Comparison of ENCODE assay signal across 12 cellular contexts in the genomic region with DNA sequence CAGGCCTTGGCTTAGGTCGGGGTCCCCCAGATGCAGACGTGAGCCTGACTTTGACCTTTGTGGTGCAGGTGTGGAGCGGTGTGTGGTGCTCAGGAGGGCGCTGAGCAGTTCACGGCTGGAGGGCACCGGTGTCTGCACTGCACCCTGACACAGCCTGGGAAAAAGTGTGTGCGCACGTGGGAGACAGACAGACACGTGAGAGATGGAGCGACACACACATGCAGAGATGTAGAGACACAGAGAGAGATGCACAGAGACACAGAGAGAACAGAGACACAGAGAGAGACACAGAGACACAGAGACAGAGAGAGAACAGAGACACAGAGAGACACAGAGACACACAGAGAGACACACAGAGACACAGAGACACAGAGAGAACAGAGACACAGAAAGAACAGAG. TPM values are rescaled to one million over a fixed set of nuclear protein-coding genes. Genes with fewer than 3 reads are reported as not detected.
A peak's percentile ranks its signal among the peaks of the same experiment; 100 is the strongest.
DNase-seq lines count a peak whose midpoint lies in the region; ATAC-seq and TF ChIP-seq lines count a peak whose summit lies in the region.
"Had no signal": no experiment of that assay in that cellular context is flagged by ENCODE, and none has a peak within 500 bp of the region (broad histone marks: within the 10 kb centered on the region; RNA-seq: fewer than 3 reads in every experiment).

No MANE protein-coding gene starts in this region.

- DNase-seq in IMR-90 (no peak), neural progenitor cell (ENCODE audit: low spot score) (no peak), NCI-H526 (lab: John Stamatoyannopoulos, UW) (no peak), T1000 (lab: John Stamatoyannopoulos, UW) (no peak)
- no peak for DNase-seq in central memory CD8-positive, alpha-beta T cell (ENCODE audit: low spot score in 2 of 2)
- DNase-seq: CD4-positive, CD25-positive, alpha-beta regulatory T cell; DMS53; GF-D8; HCEC 1CT had no signal

- H3K14ac ChIP-seq in IMR-90 (replicated peaks; ENCODE audit: low read depth, low read length) = no peak overlapping the region

- H3K4me1 ChIP-seq in BLaER1 = peaks cover 100% of the 10 kb centered on the region
- peaks cover 7% of the 10 kb centered on the region for H3K4me1 ChIP-seq in IMR-90 (ENCODE audit: control insufficient read depth, insufficient read depth, low read length)
- H3K4me1 ChIP-seq in neural progenitor cell = no peaks in the 10 kb centered on the region

- no peak for TF ChIP-seq RAD21 in IMR-90 (IDR thresholded peaks at IDR 0.05; ENCODE audit: low read length)

- no peaks in the 10 kb centered on the region for H3K79me1 ChIP-seq in IMR-90 (ENCODE audit: low read depth in 1 of 2, low read length in 2 of 2)

- no peak for TF ChIP-seq CTCF in IMR-90 (conservative IDR thresholded peaks at IDR 0.05; ENCODE audit: low read depth, low read length)
- no peak for TF ChIP-seq CTCF in neural progenitor cell (IDR thresholded peaks at IDR 0.05)

- dilution Hi-C loops in IMR-90 (cut with HindIII; ENCODE audit: low sequenced_read_pairs, unreplicated experiment) = no loop called here

- in situ Hi-C loops in IMR-90 (cut with MboI; ENCODE audit: low sequenced_read_pairs) = no loop called here

- H4K8ac ChIP-seq in IMR-90 (ENCODE audit: low read depth in 2 of 2, low read length in 2 of 2) = no peak overlapping the region

- intact Hi-C loops in IMR-90 (cut with micrococcal nuclease) = no loop called here

- no peak overlapping the region for H2BK120ac ChIP-seq in IMR-90 (ENCODE audit: low read depth, low read length)

- H2BK15ac ChIP-seq in IMR-90 (ENCODE audit: low read depth, low read length) = no peak overlapping the region

- H3K4me3 Mint-ChIP-seq in central memory CD8-positive, alpha-beta T cell = no peak overlapping the region
- peak overlapping the region; percentile 30 for H3K4me3 Mint-ChIP-seq in neural progenitor cell
- H3K4me3 Mint-ChIP-seq: CD4-positive, CD25-positive, alpha-beta regulatory T cell; IgD-negative memory B cell had no signal

- CTCF ChIA-PET in IMR-90 (lab: Yijun Ruan, JAX) = no interaction called here

- H3K27ac Mint-ChIP-seq in central memory CD8-positive, alpha-beta T cell (ENCODE audit: low read depth) = peak overlapping the region; percentile 0
- peak overlapping the region; percentile 46 for H3K27ac Mint-ChIP-seq in neural progenitor cell
- H3K27ac Mint-ChIP-seq: CD4-positive, CD25-positive, alpha-beta regulatory T cell; IgD-negative memory B cell had no signal

- ATAC-seq in IMR-90 (ENCODE audit: low read depth) (no peak), GM18907 (IDR thresholded peaks at IDR 0.05; ENCODE audit: unreplicated experiment) (no peak)
- no peak for ATAC-seq in central memory CD8-positive, alpha-beta T cell (replicated peaks; ENCODE audit: extremely low read depth, poor library complexity, severe bottlenecking)

- H3K36me3 ChIP-seq in BLaER1 = no peaks in the 10 kb centered on the region
- no peaks in the 10 kb centered on the region for H3K36me3 ChIP-seq in IMR-90 (ENCODE audit: control insufficient read depth, insufficient read depth, low read length)
- H3K36me3 ChIP-seq in neural progenitor cell = no peaks in the 10 kb centered on the region

- no peaks in the 10 kb centered on the region for H3K9me3 Mint-ChIP-seq in central memory CD8-positive, alpha-beta T cell
- H3K9me3 Mint-ChIP-seq in neural progenitor cell = peaks cover 2% of the 10 kb centered on the region
- H3K9me3 Mint-ChIP-seq: IgD-negative memory B cell had no signal

- H2AK9ac ChIP-seq in IMR-90 (replicated peaks; ENCODE audit: low read depth, low read length, poor library complexity) = no peak overlapping the region

- WGBS in IMR-90 (ENCODE audit: extremely low coverage in 2 of 2, insufficient read length in 1 of 2), 2 experiments = 96% methylated on average over 9 of the region's 10 CpGs; no CpG with 5 or more reads in 1 of the 2 experiments

- no peak overlapping the region for H3K4ac ChIP-seq in IMR-90 (ENCODE audit: low read depth, low read length)

- H3K9me3 ChIP-seq in BLaER1 (no peaks in the 10 kb centered on the region), IMR-90 (ENCODE audit: control insufficient read depth, insufficient read depth, low read length) (no peaks in the 10 kb centered on the region), neural progenitor cell (ENCODE audit: low read depth) (no peaks in the 10 kb centered on the region)

- H3K18ac ChIP-seq in IMR-90 (ENCODE audit: low read depth, low read length) = no peak overlapping the region

- peak overlapping the region; percentile 91 for H3K4me2 ChIP-seq in BLaER1
- no peak overlapping the region for H3K4me2 ChIP-seq in IMR-90 (ENCODE audit: low read depth, low read length)
- no peak overlapping the region for H3K4me2 ChIP-seq in neural progenitor cell

- H4K5ac ChIP-seq in IMR-90 (ENCODE audit: low read depth, low read length) = no peak overlapping the region

- H2BK5ac ChIP-seq in IMR-90 (ENCODE audit: low read depth, low read length, poor library complexity, severe bottlenecking) = no peak overlapping the region

- no peak overlapping the region for H4K91ac ChIP-seq in IMR-90 (ENCODE audit: insufficient read depth, low read depth, low read length)

- H3K27ac ChIP-seq in BLaER1 (0 out of 2 replicates have a peak overlapping the region, but pooled peaks have one; percentile 39), IMR-90 (ENCODE audit: insufficient read depth, low read length) (no peak overlapping the region), neural progenitor cell (no peak overlapping the region)

- no peak overlapping the region for H2BK20ac ChIP-seq in IMR-90 (ENCODE audit: low read depth, low read length)

- H3K9me1 ChIP-seq in IMR-90 (ENCODE audit: insufficient read depth, low read length) = peaks cover 4% of the 10 kb centered on the region

- BruUV-seq in IMR-90 (replicated peaks; lab: Mats Ljungman, UMichigan) = no TSS peak

- no peak overlapping the region for H3K9ac ChIP-seq in BLaER1
- H3K9ac ChIP-seq in IMR-90 (ENCODE audit: low read depth, low read length) = no peak overlapping the region
- H3K9ac ChIP-seq in neural progenitor cell = no peak overlapping the region

- H3K27me3 ChIP-seq in BLaER1 = no peaks in the 10 kb centered on the region
- peaks cover 2% of the 10 kb centered on the region; the same call in 1 of the 2 replicates for H3K27me3 ChIP-seq in IMR-90 (ENCODE audit: control insufficient read depth, insufficient read depth, low read length)
- peaks cover under 1% of the 10 kb centered on the region for H3K27me3 ChIP-seq in neural progenitor cell

- H3K27me3 Mint-ChIP-seq in central memory CD8-positive, alpha-beta T cell = peaks cover 38% of the 10 kb centered on the region
- peaks cover 13% of the 10 kb centered on the region for H3K27me3 Mint-ChIP-seq in neural progenitor cell (ENCODE audit: insufficient read depth, low read depth)

- H3K36me3 Mint-ChIP-seq in central memory CD8-positive, alpha-beta T cell (ENCODE audit: insufficient read depth) = no peaks in the 10 kb centered on the region
- H3K36me3 Mint-ChIP-seq in neural progenitor cell = no peaks in the 10 kb centered on the region
- H3K36me3 Mint-ChIP-seq: CD4-positive, CD25-positive, alpha-beta regulatory T cell had no signal

- 0 out of 2 replicates have a peak overlapping the region, but pooled peaks have one; percentile 34 for H2AK5ac ChIP-seq in IMR-90 (ENCODE audit: low read depth, low read length)

- POLR2A ChIA-PET in IMR-90 (lab: Charles Lee; ENCODE audit: unreplicated experiment) = no interaction called here

- H3K4me1 Mint-ChIP-seq in central memory CD8-positive, alpha-beta T cell = no peaks in the 10 kb centered on the region
- peaks cover 34% of the 10 kb centered on the region for H3K4me1 Mint-ChIP-seq in neural progenitor cell

- H3K79me2 ChIP-seq in neural progenitor cell (ENCODE audit: low read depth) = no peaks in the 10 kb centered on the region

- H3K4me3 ChIP-seq in BLaER1 = no peak overlapping the region
- no peak overlapping the region for H3K4me3 ChIP-seq in IMR-90 (ENCODE audit: insufficient read depth, low read depth, low read length)
- H3K4me3 ChIP-seq in neural progenitor cell = no peak overlapping the region

- no peaks in the 10 kb centered on the region for H4K20me1 ChIP-seq in BLaER1
- peaks cover 4% of the 10 kb centered on the region; the same call in 1 of the 2 replicates for H4K20me1 ChIP-seq in IMR-90 (ENCODE audit: insufficient read depth, low read length)
- H4K20me1 ChIP-seq in neural progenitor cell (ENCODE audit: low read depth) = no peaks in the 10 kb centered on the region

- H3K23ac ChIP-seq in IMR-90 (ENCODE audit: low read depth, low read length) = no peak overlapping the region

- TF ChIP-seq POLR2A in IMR-90 (IDR thresholded peaks at IDR 0.05; ENCODE audit: low read depth, low read length) = no peak

- H3F3A ChIP-seq in neural progenitor cell (ENCODE audit: low read depth) = no peaks in the 10 kb centered on the region

- H2AFZ ChIP-seq in IMR-90 (replicated peaks; ENCODE audit: low read length, poor library complexity) = peak overlapping the region; percentile 26
- no peak overlapping the region for H2AFZ ChIP-seq in neural progenitor cell (replicated peaks)

- no peak overlapping the region for H3K56ac ChIP-seq in IMR-90 (ENCODE audit: extremely low read depth, insufficient read depth, low read length)

TF ChIP-seq in IMR-90, 13 proteins besides CTCF, POLR2A, EP300 and RAD21:
- no peak for TF ChIP-seq MXI1 (IDR thresholded peaks at IDR 0.05; ENCODE audit: borderline replicate concordance, low read depth, low read length)
- no peak for TF ChIP-seq SMC3 (IDR thresholded peaks at IDR 0.05; ENCODE audit: low read depth, low read length)
- TF ChIP-seq FOS (IDR thresholded peaks at IDR 0.05; ENCODE audit: low read depth, low read length) = no peak

RNA-seq across cellular contexts. Expression of a gene that starts 6.2 kb away (rescaled TPM):
- total RNA-seq in IMR-90 (2012; rRNA removed) (1.1 and 1.3 TPM in 2 replicates), neural progenitor cell (ENCODE audit: low replicate concordance) (1.6 and 2.3 TPM in 2 replicates)
- polyA plus RNA-seq in IMR-90 (2012; rRNA removed) = 8.9 and 9.5 TPM in 2 replicates
- polyA plus RNA-seq in IMR-90 (2012; cell fraction: cytosol; rRNA removed) = 5.3 and 12.8 TPM in 2 replicates
- polyA plus RNA-seq in IMR-90 (2012; cell fraction: nucleus; rRNA removed; ENCODE audit: low replicate concordance) = 3.7 and 5.2 TPM in 2 replicates
- total RNA-seq: CD4-positive, CD25-positive, alpha-beta regulatory T cell had no signal
- polyA plus RNA-seq: CD4-positive, CD25-positive, alpha-beta regulatory T cell; IgD-negative memory B cell had no signal
